Comparison of ENCODE assay signal across 29 cellular contexts in the genomic region with DNA sequence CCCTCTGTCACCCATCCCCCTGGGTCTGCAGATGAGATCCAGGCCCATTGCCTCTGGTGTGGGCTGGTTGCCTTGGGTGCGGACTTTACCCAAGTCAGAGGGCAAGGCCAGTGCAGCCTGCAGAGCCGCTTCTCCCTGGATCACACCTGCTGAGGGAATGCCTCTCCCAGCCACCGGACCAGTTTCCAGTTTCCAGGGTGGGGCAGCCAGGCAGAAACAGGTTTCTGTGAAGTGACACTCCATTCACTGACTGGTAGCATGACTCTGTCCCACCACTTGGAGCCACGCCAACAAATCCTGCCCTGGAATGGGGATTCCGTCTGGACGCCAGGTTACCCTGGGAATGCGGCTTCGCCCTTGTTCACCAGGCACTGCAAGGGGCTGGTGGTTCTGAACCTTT. TPM values are rescaled to one million over a fixed set of nuclear protein-coding genes. Genes with fewer than 3 reads are reported as not detected.
A peak's percentile ranks its signal among the peaks of the same experiment; 100 is the strongest.
DNase-seq lines count a peak whose midpoint lies in the region; ATAC-seq, FAIRE-seq and TF ChIP-seq lines count a peak whose summit lies in the region.
"Had no signal": no experiment of that assay in that cellular context is flagged by ENCODE, and none has a peak within 500 bp of the region (broad histone marks: within the 10 kb centered on the region; RNA-seq: fewer than 3 reads in every experiment).

No MANE protein-coding gene starts in this region.

- H3K4me2 ChIP-seq in PC-3 (ENCODE audit: low read length), result peak overlapping the region; percentile 32
- H3K4me2 ChIP-seq: SK-N-SH had no signal

- no peak overlapping the region for H3K27ac Mint-ChIP-seq in activated naive CD4-positive, alpha-beta T cell treated with anti-CD3 and anti-CD28 coated beads for 36 hours
- H3K27ac Mint-ChIP-seq: activated B cell treated with CpG ODN at 0.5 μM for 24 hours; activated naive CD4-positive, alpha-beta T cell treated with anti-CD3 and anti-CD28 coated beads, Interleukin-2, amount 10 ng/mL, durations not matched to agents 7 days and 5 days; H9; mesothelial cell of epicardium had no signal

- H2AFZ ChIP-seq in PC-3 (ENCODE audit: low read length), result no peak overlapping the region

- H3K9ac ChIP-seq in PC-3 (ENCODE audit: low read length), result no peak overlapping the region
- H3K9ac ChIP-seq: SK-N-SH had no signal

- no peak overlapping the region for H3K4me3 Mint-ChIP-seq in activated naive CD4-positive, alpha-beta T cell treated with anti-CD3 and anti-CD28 coated beads for 36 hours
- H3K4me3 Mint-ChIP-seq: activated B cell treated with CpG ODN at 0.5 μM for 24 hours; activated naive CD4-positive, alpha-beta T cell treated with anti-CD3 and anti-CD28 coated beads, Interleukin-2, amount 10 ng/mL, durations not matched to agents 7 days and 5 days; activated T-cell treated with anti-CD3 and anti-CD28 coated beads, Interleukin-2, amount 50 U/mL, for 4 hours; central memory CD8-positive, alpha-beta T cell; H9; mesothelial cell of epicardium had no signal

- H3K9me2 ChIP-seq in PC-3 (replicated peaks; ENCODE audit: low read length), result no peaks in the 10 kb centered on the region
- H3K9me2 ChIP-seq: SK-N-SH had no signal

- DNase-seq in DMS53 (lab: John Stamatoyannopoulos, UW) (peak; percentile 24), DMS53 treated with DMSO at 0.1 percent for 48 hours (lab: John Stamatoyannopoulos, UW; ENCODE audit: unreplicated experiment) (no peak), PC-3 (peak; percentile 74), kidney tubule cell (ENCODE audit: low spot score) (peak; percentile 79), pancreas (peak in 1 of 6 donors; percentile 52)
- DNase-seq in activated naive CD4-positive, alpha-beta T cell treated with anti-CD3 and anti-CD28 coated beads for 36 hours, result no peak
- no peak for DNase-seq in activated CD4-positive, alpha-beta T cell treated with anti-CD3 and anti-CD28 coated beads for 48 hours
- DNase-seq: activated B cell treated with CpG ODN at 0.5 μM for 24 hours; activated CD8-positive, alpha-beta memory T cell treated with anti-CD3 and anti-CD28 coated beads for 24 hours; activated naive CD4-positive, alpha-beta T cell treated with anti-CD3 and anti-CD28 coated beads, Interleukin-2, amount 10 ng/mL, durations not matched to agents 7 days and 5 days; activated T-cell treated with anti-CD3 and anti-CD28 coated beads, Interleukin-2, amount 50 U/mL, for 4 hours; AML-193; H9; kidney glomerular epithelial cell; NCI-H1105; NCI-H2107; SK-N-SH; spleen; stimulated activated CD4-positive, alpha-beta T cell treated with anti-CD3 and anti-CD28 coated beads, Interleukin-4, amount 100 ng/mL, for 24 hours; stomach; T-helper 9 cell had no signal

- no peaks in the 10 kb centered on the region for H3K4me1 Mint-ChIP-seq in activated naive CD4-positive, alpha-beta T cell treated with anti-CD3 and anti-CD28 coated beads for 36 hours (ENCODE audit: low read depth)
- H3K4me1 Mint-ChIP-seq: activated B cell treated with CpG ODN at 0.5 μM for 24 hours; activated naive CD4-positive, alpha-beta T cell treated with anti-CD3 and anti-CD28 coated beads, Interleukin-2, amount 10 ng/mL, durations not matched to agents 7 days and 5 days; central memory CD8-positive, alpha-beta T cell had no signal

- intact Hi-C loops in PC-3 (cut with micrococcal nuclease), result no loop called here
- intact Hi-C loops in pancreas (cut with DNase I), result no loop called here
- intact Hi-C loops in activated naive CD4-positive, alpha-beta T cell treated with anti-CD3 and anti-CD28 coated beads for 36 hours (cut with micrococcal nuclease), result no loop called here

- no peaks in the 10 kb centered on the region for H3F3A ChIP-seq in PC-3 (ENCODE audit: low read length, unreplicated experiment)

- no peaks in the 10 kb centered on the region for H3K9me3 ChIP-seq in PC-3 (ENCODE audit: low read length)
- no peaks in the 10 kb centered on the region for H3K9me3 ChIP-seq in pancreas
- H3K9me3 ChIP-seq: ascending aorta, esophagus muscularis mucosa, gastroesophageal sphincter, SK-N-SH, spleen, stomach had no signal

- BruUV-seq in PC-3 (replicated peaks; lab: Mats Ljungman, UMichigan), result no TSS peak

- POLR2A ChIA-PET in PC-3 (lab: Charles Lee; ENCODE audit: unreplicated experiment), result no interaction called here

- no peaks in the 10 kb centered on the region for H3K36me3 Mint-ChIP-seq in activated naive CD4-positive, alpha-beta T cell treated with anti-CD3 and anti-CD28 coated beads for 36 hours (ENCODE audit: low read depth)
- H3K36me3 Mint-ChIP-seq: activated naive CD4-positive, alpha-beta T cell treated with anti-CD3 and anti-CD28 coated beads, Interleukin-2, amount 10 ng/mL, durations not matched to agents 7 days and 5 days; mesothelial cell of epicardium had no signal

- ATAC-seq in PC-3 (peak; percentile 45; the same call in 1 of the 2 replicates), pancreas (peak; percentile 21 to 51 (median 39)), HG03460 (IDR thresholded peaks at IDR 0.05; ENCODE audit: unreplicated experiment) (no peak)
- ATAC-seq: activated T-cell treated with anti-CD3 and anti-CD28 coated beads, Interleukin-2, amount 50 U/mL, for 4 hours; gastroesophageal sphincter had no signal

- no peak overlapping the region for H3K4me3 ChIP-seq in PC-3 (ENCODE audit: low read length)
- no peak overlapping the region for H3K4me3 ChIP-seq in pancreas
- H3K4me3 ChIP-seq: ascending aorta, esophagus muscularis mucosa, gastroesophageal sphincter, spleen, stomach had no signal

- H3K79me2 ChIP-seq in PC-3 (ENCODE audit: low read length), result no peaks in the 10 kb centered on the region

- H3K27me3 ChIP-seq in PC-3 (ENCODE audit: low read length) (no peaks in the 10 kb centered on the region), pancreas (no peaks in the 10 kb centered on the region)
- H3K27me3 ChIP-seq: ascending aorta, esophagus muscularis mucosa, spleen, stomach had no signal

- peaks cover 13% of the 10 kb centered on the region for H3K4me1 ChIP-seq in PC-3 (ENCODE audit: insufficient read depth, low read length)
- H3K4me1 ChIP-seq in pancreas, result no peaks in the 10 kb centered on the region
- H3K4me1 ChIP-seq: ascending aorta, spleen, stomach had no signal

- no peaks in the 10 kb centered on the region for H3K9me3 Mint-ChIP-seq in activated naive CD4-positive, alpha-beta T cell treated with anti-CD3 and anti-CD28 coated beads for 36 hours
- H3K9me3 Mint-ChIP-seq: activated B cell treated with CpG ODN at 0.5 μM for 24 hours; activated naive CD4-positive, alpha-beta T cell treated with anti-CD3 and anti-CD28 coated beads, Interleukin-2, amount 10 ng/mL, durations not matched to agents 7 days and 5 days; activated T-cell treated with anti-CD3 and anti-CD28 coated beads, Interleukin-2, amount 50 U/mL, for 4 hours; central memory CD8-positive, alpha-beta T cell; H9 had no signal

- 68 to 73% methylated on average over 8 of the region's 8 CpGs for WGBS in pancreas, 2 donors

- H3K27ac ChIP-seq in PC-3 (ENCODE audit: low read length), result peak overlapping the region; percentile 63
- H3K27ac ChIP-seq in pancreas, result no peak overlapping the region
- H3K27ac ChIP-seq: 22Rv1, ascending aorta, esophagus muscularis mucosa, gastroesophageal sphincter, spleen, stomach had no signal

- peaks cover 8% of the 10 kb centered on the region for H3K27me3 Mint-ChIP-seq in activated naive CD4-positive, alpha-beta T cell treated with anti-CD3 and anti-CD28 coated beads for 36 hours (ENCODE audit: low read depth)

- TF ChIP-seq CTCF in PC-3 (conservative IDR thresholded peaks at IDR 0.05; ENCODE audit: low read depth, low read length) (no peak), pancreas (IDR thresholded peaks at IDR 0.05) (no peak)

- H3K36me3 ChIP-seq in PC-3 (ENCODE audit: low read depth, low read length), result no peaks in the 10 kb centered on the region
- H3K36me3 ChIP-seq in pancreas, result no peaks in the 10 kb centered on the region
- H3K36me3 ChIP-seq: ascending aorta, esophagus muscularis mucosa, gastroesophageal sphincter, spleen, stomach had no signal

- H4K20me1 ChIP-seq in PC-3 (ENCODE audit: low read length), result no peaks in the 10 kb centered on the region

- FAIRE-seq in pancreas (lab: Jason Lieb, UNC), result no peak
- FAIRE-seq: RCC 7860 had no signal

- CTCF ChIA-PET in PC-3 (lab: Charles Lee), result no interaction called here
- CTCF ChIA-PET in activated naive CD4-positive, alpha-beta T cell treated with anti-CD3 and anti-CD28 coated beads for 36 hours (lab: Charles Lee), result no interaction called here

RNA-seq across cellular contexts. Expression of gene PAQR5, which starts 30.0 kb away (rescaled TPM):
- total RNA-seq in PC-3 (2014; rRNA removed) (12.2 and 16.5 TPM in 2 replicates), pancreas (1 to 10 TPM; 5.2 to 9.4 (median 6.6) TPM)
- polyA plus RNA-seq in pancreas, result 1 to 10 TPM; 5.7 to 6.3 TPM
- under 1 TPM in 1 of 2 experiments, not detected in 1; 0.19 TPM for total RNA-seq in activated naive CD4-positive, alpha-beta T cell treated with anti-CD3 and anti-CD28 coated beads for 36 hours
- total RNA-seq: activated B cell treated with CpG ODN at 0.5 μM for 24 hours had no signal

Comparison
In these comparisons a context has a peak if more than half of its experiments do, and no peak if none do; other contexts are left out.
1. DNase-seq: peak in DMS53 (single experiment), PC-3 (single experiment) and kidney tubule cell (single experiment); none in DMS53 treated with DMSO at 0.1 percent for 48 hours (single experiment), activated naive CD4-positive, alpha-beta T cell treated with anti-CD3 and anti-CD28 coated beads for 36 hours (single experiment) and activated CD4-positive, alpha-beta T cell treated with anti-CD3 and anti-CD28 coated beads for 48 hours (single experiment).
2. RNA of gene PAQR5, which starts 30.0 kb away (total RNA-seq): 12.2 to 16.5 TPM in PC-3 and 5.2 to 9.4 TPM in pancreas; 0.19 TPM in activated naive CD4-positive, alpha-beta T cell treated with anti-CD3 and anti-CD28 coated beads for 36 hours; every median in the first group is over 4 times any median in the second.